ENCODE assay signal across 21 cellular contexts in genomic region chr12:16228067-16228466, GRCh38. TPM values are rescaled to one million over a fixed set of nuclear protein-coding genes. Genes with fewer than 3 reads are reported as not detected.
DNase-seq lines count a peak whose midpoint lies in the region; ATAC-seq, FAIRE-seq and TF ChIP-seq lines count a peak whose summit lies in the region.
"Had no signal": no experiment of that assay in that cellular context is flagged by ENCODE, and none has a peak within 500 bp of the region (broad histone marks: within the 10 kb centered on the region; RNA-seq: fewer than 3 reads in every experiment).

No MANE protein-coding gene starts in this region.

- no peak overlapping the region for H3K9ac ChIP-seq in GM12878 (ENCODE audit: control insufficient read depth, insufficient read depth, low read length)

- no peaks in the 10 kb centered on the region for H3K27me3 ChIP-seq in GM12878 (replicated peaks in 1 of 2; ENCODE audit: control insufficient read depth in 2 of 2, insufficient read depth in 2 of 2, low read length in 1 of 2)
- H3K27me3 ChIP-seq: pancreas had no signal

- H3K79me2 ChIP-seq in GM12878 (ENCODE audit: control insufficient read depth, insufficient read depth, low read length) = no peaks in the 10 kb centered on the region

- no peak for TF ChIP-seq CTCF in GM12878 (IDR thresholded peaks at IDR 0.05 in 2 of 3, conservative IDR thresholded peaks at IDR 0.05 in 1 of 3; ENCODE audit: control insufficient read depth in 2 of 3, extremely low read depth in 1 of 3, insufficient read depth in 1 of 3, low read depth in 3 of 3, low read length in 3 of 3)

- SMC1A ChIA-PET in GM12878 (lab: Charles Lee; ENCODE audit: uncharacterized antibody, unreplicated experiment) = interaction anchor here (1.4 kb wide), 1 partner anchor 8 kb away, joined by 3 read pairs; no protein-coding TSS in a partner anchor

- RAD21 ChIA-PET in GM12878 (lab: Charles Lee; ENCODE audit: unreplicated experiment) = no interaction called here

- BruUV-seq in GM12878 (replicated peaks; lab: Mats Ljungman, UMichigan) = no TSS peak

- no peak overlapping the region for H3K4me3 ChIP-seq in GM12878
- H3K4me3 ChIP-seq: pancreas had no signal

- intact Hi-C loops in GM12878 (cut with micrococcal nuclease; ENCODE audit: unreplicated experiment) = no loop called here
- intact Hi-C loops in activated T-helper 2 cell treated with anti-CD3 and anti-CD28 coated beads, Interferon-gamma antibody, Interleukin-2, Interleukin-4, amounts not matched to agents 10 μg/mL and 5 μg/mL and 100 μg/mL, durations not matched to agents 14 hours and 24 hours and 36 hours (cut with micrococcal nuclease) = no loop called here

- no peaks in the 10 kb centered on the region for H3K4me1 ChIP-seq in GM12878 (ENCODE audit: control insufficient read depth, insufficient read depth, low read length)
- H3K4me1 ChIP-seq: pancreas had no signal

- TF ChIP-seq EP300 in GM12878 (IDR thresholded peaks at IDR 0.05; ENCODE audit: borderline replicate concordance in 1 of 2, control insufficient read depth in 1 of 2, low read depth in 2 of 2, low read length in 2 of 2) = no peak

- no peak overlapping the region for H3K4me3 Mint-ChIP-seq in activated T-helper 2 cell treated with anti-CD3 and anti-CD28 coated beads, Interferon-gamma antibody, Interleukin-2, Interleukin-4, amounts not matched to agents 10 μg/mL and 5 μg/mL and 100 μg/mL, durations not matched to agents 14 hours and 24 hours and 36 hours (ENCODE audit: low read depth)
- H3K4me3 Mint-ChIP-seq: CD4-positive, alpha-beta T cell; naive thymus-derived CD4-positive, alpha-beta T cell; T-cell had no signal

- no peak for FAIRE-seq in GM12878 (lab: Jason Lieb, UNC)
- FAIRE-seq: kidney, pancreas, urothelium cell line had no signal

- POLR2A ChIA-PET in GM12878 (lab: Charles Lee) = no interaction called here

- H3K27ac Mint-ChIP-seq in activated T-helper 2 cell treated with anti-CD3 and anti-CD28 coated beads, Interferon-gamma antibody, Interleukin-2, Interleukin-4, amounts not matched to agents 10 μg/mL and 5 μg/mL and 100 μg/mL, durations not matched to agents 14 hours and 24 hours and 36 hours = no peak overlapping the region
- H3K27ac Mint-ChIP-seq: CD4-positive, alpha-beta T cell; naive thymus-derived CD4-positive, alpha-beta T cell; T-cell had no signal

- peaks cover 13% of the 10 kb centered on the region for H3K9me3 Mint-ChIP-seq in activated T-helper 2 cell treated with anti-CD3 and anti-CD28 coated beads, Interferon-gamma antibody, Interleukin-2, Interleukin-4, amounts not matched to agents 10 μg/mL and 5 μg/mL and 100 μg/mL, durations not matched to agents 14 hours and 24 hours and 36 hours

- DNase-seq in COLO829 (ENCODE audit: low spot score) (peak; percentile 3), GM12878 (ENCODE audit: low read depth, low spot score) (no peak), NCI-H510A treated with DMSO at 0.1 percent for 48 hours (lab: John Stamatoyannopoulos, UW) (no peak), glomerular visceral epithelial cell (ENCODE audit: extremely low spot score) (no peak)
- DNase-seq in activated T-helper 2 cell treated with anti-CD3 and anti-CD28 coated beads, Interferon-gamma antibody, Interleukin-2, Interleukin-4, amounts not matched to agents 10 μg/mL and 5 μg/mL and 100 μg/mL, durations not matched to agents 14 hours and 24 hours and 36 hours (ENCODE audit: low spot score) = no peak
- DNase-seq in NK-92 treated with Interleukin-12 subunit alpha and Interleukin-12 subunit beta, amount 100 ng/mL, for 24 hours (lab: John Stamatoyannopoulos, UW) = no peak
- DNase-seq: aorta; CD4-positive, alpha-beta T cell; DMS79 treated with DMSO at 0.1 percent for 48 hours; hypothalamus; Karpas-422; kidney; naive thymus-derived CD4-positive, alpha-beta T cell; NCI-H1417 treated with DMSO at 0.1 percent for 48 hours; NCI-H2171; pancreas; stimulated activated CD4-positive, alpha-beta T cell treated with anti-CD3 and anti-CD28 coated beads, Interleukin-2, amount 100 ng/mL, for 48 hours; T-cell had no signal

- TF ChIP-seq RAD21 in GM12878 (IDR thresholded peaks at IDR 0.05; ENCODE audit: insufficient read depth, low read depth, low read length) = no peak

- no peak overlapping the region for H3K4me2 ChIP-seq in GM12878 (ENCODE audit: control insufficient read depth, insufficient read depth)

- no peak overlapping the region for H2AFZ ChIP-seq in GM12878 (ENCODE audit: control insufficient read depth, low read depth, low read length)

- H3K36me3 Mint-ChIP-seq in activated T-helper 2 cell treated with anti-CD3 and anti-CD28 coated beads, Interferon-gamma antibody, Interleukin-2, Interleukin-4, amounts not matched to agents 10 μg/mL and 5 μg/mL and 100 μg/mL, durations not matched to agents 14 hours and 24 hours and 36 hours (ENCODE audit: low read depth) = no peaks in the 10 kb centered on the region
- H3K36me3 Mint-ChIP-seq: T-cell had no signal

- 12% methylated on average over 2 of the region's 2 CpGs for WGBS in GM12878 (ENCODE audit: insufficient coverage, insufficient replicate concordance, low lambda C conversion rate, missing lambda C conversion rate)

- no peak overlapping the region for H3K27ac ChIP-seq in GM12878 (ENCODE audit: control insufficient read depth, insufficient read depth)
- H3K27ac ChIP-seq: pancreas had no signal

- no peaks in the 10 kb centered on the region for H3K36me3 ChIP-seq in GM12878 (ENCODE audit: control insufficient read depth in 2 of 2, insufficient read depth in 2 of 2, low read length in 1 of 2)
- H3K36me3 ChIP-seq: pancreas had no signal

- no peak for TF ChIP-seq POLR2A in GM12878 (IDR thresholded peaks at IDR 0.05; ENCODE audit: low read depth, low read length)

- CTCF ChIA-PET in GM12878 (lab: Yijun Ruan, JAX) = no interaction called here

- no peaks in the 10 kb centered on the region for H3K9me3 ChIP-seq in GM12878 (replicated peaks; ENCODE audit: control insufficient read depth, insufficient read depth, low read length)
- H3K9me3 ChIP-seq: pancreas had no signal

- no peaks in the 10 kb centered on the region for H3K27me3 Mint-ChIP-seq in activated T-helper 2 cell treated with anti-CD3 and anti-CD28 coated beads, Interferon-gamma antibody, Interleukin-2, Interleukin-4, amounts not matched to agents 10 μg/mL and 5 μg/mL and 100 μg/mL, durations not matched to agents 14 hours and 24 hours and 36 hours (ENCODE audit: low read depth)
- H3K27me3 Mint-ChIP-seq: CD4-positive, alpha-beta T cell; naive thymus-derived CD4-positive, alpha-beta T cell; T-cell had no signal

- H4K20me1 ChIP-seq in GM12878 (ENCODE audit: control insufficient read depth, insufficient read depth) = no peaks in the 10 kb centered on the region

- in situ Hi-C loops in GM12878 (cut with MboI) = no loop called here

- H3K4me1 Mint-ChIP-seq in activated T-helper 2 cell treated with anti-CD3 and anti-CD28 coated beads, Interferon-gamma antibody, Interleukin-2, Interleukin-4, amounts not matched to agents 10 μg/mL and 5 μg/mL and 100 μg/mL, durations not matched to agents 14 hours and 24 hours and 36 hours (ENCODE audit: low read depth) = no peaks in the 10 kb centered on the region
- H3K4me1 Mint-ChIP-seq: naive thymus-derived CD4-positive, alpha-beta T cell; T-cell had no signal

- ATAC-seq in GM19023 (IDR thresholded peaks at IDR 0.05; ENCODE audit: unreplicated experiment) (peak; percentile 73), HG03280 (IDR thresholded peaks at IDR 0.05; ENCODE audit: unreplicated experiment) (peak; percentile 77), GM12878 (peak; percentile 89)
- ATAC-seq: naive thymus-derived CD4-positive, alpha-beta T cell; pancreas; T-cell had no signal

TF ChIP-seq in GM12878, 131 proteins besides CTCF, POLR2A, EP300 and RAD21 (continues in another document):
- TF ChIP-seq CBX3 (IDR thresholded peaks at IDR 0.05; ENCODE audit: borderline replicate concordance, low read depth) (no peak), RFX5 (IDR thresholded peaks at IDR 0.05; ENCODE audit: low read depth, low read length) (no peak), KDM1A (IDR thresholded peaks at IDR 0.05; ENCODE audit: borderline replicate concordance) (no peak), SPI1 (IDR thresholded peaks at IDR 0.05; ENCODE audit: borderline replicate concordance, insufficient read depth, low read depth, low read length) (no peak), ZBED1 (IDR thresholded peaks at IDR 0.05; ENCODE audit: borderline replicate concordance) (no peak), CHD1 (IDR thresholded peaks at IDR 0.05; ENCODE audit: low read depth, low read length) (no peak)

RNA-seq across cellular contexts. Expression of gene SLC15A5, which starts 49.4 kb away (rescaled TPM):
- not detected in 2 replicates for total RNA-seq in GM12878 (2013; cell fraction: nucleolus; rRNA removed)
- total RNA-seq in GM12878 (2014; rRNA removed) = not detected in 2 replicates
- total RNA-seq in GM12878 (2014; rRNA removed; fragmentation: Illumina TruSeq; extraction: Trizol) = not detected in 2 replicates
- total RNA-seq in GM12878 (2021) = not detected in 2 replicates
- not detected for polyA plus RNA-seq in GM12878 (2011; ENCODE audit: low read depth)
- not detected in 2 replicates for polyA plus RNA-seq in GM12878 (2011; rRNA removed)
- not detected in 2 replicates for polyA plus RNA-seq in GM12878 (2011; cell fraction: cytosol; rRNA removed)
- not detected in 2 replicates for polyA plus RNA-seq in GM12878 (2011; cell fraction: nucleus; rRNA removed)
- not detected in 2 replicates for polyA plus RNA-seq in GM12878 (2012)
- not detected in 2 replicates for polyA plus RNA-seq in GM12878 (2014; fragmentation: Illumina TruSeq; extraction: Trizol)
- not detected for polyA plus RNA-seq in GM12878 (2014; fragmentation: Nextera tagmentation; extraction: Ambion mirVana)
- not detected in 2 replicates for polyA plus RNA-seq in GM12878 (2014; rRNA removed)
- not detected for polyA plus RNA-seq in GM12878 (2016; fragmentation: Nextera tagmentation; extraction: Ambion mirVana)
- not detected in 2 replicates for polyA minus RNA-seq in GM12878 (2011; rRNA and poly(A)+ RNA removed)
- not detected in 2 replicates for polyA minus RNA-seq in GM12878 (2011; cell fraction: cytosol; rRNA and poly(A)+ RNA removed)
- polyA minus RNA-seq in GM12878 (2011; cell fraction: nucleus; rRNA and poly(A)+ RNA removed) = not detected in 2 replicates
- total RNA-seq in activated T-helper 2 cell treated with anti-CD3 and anti-CD28 coated beads, Interferon-gamma antibody, Interleukin-2, Interleukin-4, amounts not matched to agents 10 μg/mL and 5 μg/mL and 100 μg/mL, durations not matched to agents 14 hours and 24 hours and 36 hours = not detected in 2 replicates
- total RNA-seq: aorta; CD4-positive, alpha-beta T cell; kidney; naive thymus-derived CD4-positive, alpha-beta T cell; pancreas; T-cell had no signal
- polyA plus RNA-seq: aorta; naive thymus-derived CD4-positive, alpha-beta T cell; pancreas had no signal
